Comparison of ENCODE assay signal across 8 cellular contexts in genomic region chr17:28842282-28843012, GRCh38. TPM values are rescaled to one million over a fixed set of nuclear protein-coding genes. Genes with fewer than 3 reads are reported as not detected.
DNase-seq lines count a peak whose midpoint lies in the region; ATAC-seq and TF ChIP-seq lines count a peak whose summit lies in the region.

TSS of gene FAM222B (minus strand) at chr17:28842790. CDS start at chr17:28766667, 76,123 bp downstream.

- H3K79me2 ChIP-seq in OCI-LY7 (ENCODE audit: insufficient read depth, low read depth, low read length) = peaks cover 44% of the 10 kb centered on the region

- peaks cover 16% of the 10 kb centered on the region for H3K4me1 ChIP-seq in CD8-positive, alpha-beta T cell (ENCODE audit: insufficient read depth, low read length)
- H3K4me1 ChIP-seq in HUES64 (ENCODE audit: insufficient read depth, low read length) (no peaks in the 10 kb centered on the region), OCI-LY7 (ENCODE audit: insufficient read depth, low read length, poor library complexity, severe bottlenecking) (peaks cover 13% of the 10 kb centered on the region)

- peak within 1 kb of the TSS; percentile 79 for H3K4me2 ChIP-seq in OCI-LY7 (ENCODE audit: low read length)

- H3K27me3 Mint-ChIP-seq in CD8-positive, alpha-beta T cell (ENCODE audit: low read depth) = no peaks in the 10 kb centered on the region

- POLR2A ChIA-PET in CD8-positive, alpha-beta T cell (lab: Charles Lee) = interaction anchor here (0.6 to 2.1 kb wide), 7 partner anchors 17 to 115 kb away, joined by 3 to 11 read pairs (median 4); partner anchors contain the start of genes FLOT2 and PHF12
- POLR2A ChIA-PET in OCI-LY7 (lab: Charles Lee) = interaction anchor here (0.5 to 2.1 kb wide), 15 partner anchors 10 to 243 kb away, joined by 3 to 8 read pairs (median 4); no protein-coding TSS in a partner anchor

- peak within 1 kb of the TSS; percentile 97 for H3K4me3 Mint-ChIP-seq in CD8-positive, alpha-beta T cell

- peaks cover 14% of the 10 kb centered on the region for H3K36me3 Mint-ChIP-seq in CD8-positive, alpha-beta T cell

- ATAC-seq in CD8-positive, alpha-beta T cell = peak; percentile 98
- ATAC-seq in GM21367 (IDR thresholded peaks at IDR 0.05; ENCODE audit: unreplicated experiment) = peak; percentile 59

- H3K9ac ChIP-seq in HUES64 (ENCODE audit: low read depth, low read length) = peak within 1 kb of the TSS; percentile 83

- DNase-seq in CD8-positive, alpha-beta T cell = peak; percentile 68 to 88 (median 83)
- DNase-seq in OCI-LY7 (ENCODE audit: low spot score) (peak; percentile 93), activated T-cell treated with anti-CD3 and anti-CD28 coated beads for 1 hour (ENCODE audit: low read depth) (peak; percentile 76), epithelial cell of esophagus (ENCODE audit: low read depth) (peak; percentile 78), middle frontal gyrus (ENCODE audit: extremely low spot score, low spot score) (peak; percentile 81)
- peak; percentile 62 to 77 for DNase-seq in stimulated activated CD8-positive, alpha-beta memory T cell treated with anti-CD3 and anti-CD28 coated beads, Interleukin-2, amount 100 ng/mL, for 1 hour (ENCODE audit: low read depth in 2 of 2)

- H3K27ac ChIP-seq in CD8-positive, alpha-beta T cell (ENCODE audit: low read depth, low read length) = peak within 1 kb of the TSS; percentile 65
- H3K27ac ChIP-seq in HUES64 (ENCODE audit: low read depth, low read length) = peak within 1 kb of the TSS; percentile 45
- peak within 1 kb of the TSS; percentile 37 for H3K27ac ChIP-seq in OCI-LY7 (ENCODE audit: low read depth, low read length, poor library complexity, severe bottlenecking)

- H3K9me2 ChIP-seq in OCI-LY7 (ENCODE audit: insufficient read depth, low read length) = no peaks in the 10 kb centered on the region

- peaks cover 25% of the 10 kb centered on the region for H3K4me1 Mint-ChIP-seq in CD8-positive, alpha-beta T cell (ENCODE audit: low read depth)

- CTCF ChIA-PET in CD8-positive, alpha-beta T cell (lab: Charles Lee) = interaction anchor here (0.9 to 4.9 kb wide), 12 partner anchors 9 to 116 kb away, joined by 3 to 28 read pairs (median 4); partner anchors contain the start of gene FLOT2
- CTCF ChIA-PET in OCI-LY7 (lab: Charles Lee; ENCODE audit: unreplicated experiment) = interaction anchor here (0.6 to 1.0 kb wide), 3 partner anchors 9 to 54 kb away, joined by 3 read pairs; no protein-coding TSS in a partner anchor

- H2AFZ ChIP-seq in OCI-LY7 (ENCODE audit: low read length) = peak within 1 kb of the TSS; percentile 99

- H4K20me1 ChIP-seq in OCI-LY7 (ENCODE audit: insufficient read depth, low read length) = no peaks in the 10 kb centered on the region

- peak within 1 kb of the TSS; percentile 94 for H3K27ac Mint-ChIP-seq in CD8-positive, alpha-beta T cell

- under 1% methylated on average over 44 of the region's 44 CpGs for WGBS in HUES64

- BruUV-seq in OCI-LY7 (replicated peaks; lab: Mats Ljungman, UMichigan) = no TSS peak

- H3K36me3 ChIP-seq in CD8-positive, alpha-beta T cell (ENCODE audit: insufficient read depth, low read length) = no peaks in the 10 kb centered on the region
- H3K36me3 ChIP-seq in HUES64 (ENCODE audit: insufficient read depth, low read length) (no peaks in the 10 kb centered on the region), OCI-LY7 (ENCODE audit: insufficient read depth, low read length) (no peaks in the 10 kb centered on the region)

- intact Hi-C loops in CD8-positive, alpha-beta T cell (cut with DNase I, micrococcal nuclease) = loop anchor here (1.0 to 2.0 kb wide), 9 partner anchors 12 to 116 kb away; partner anchors contain the start of genes DHRS13 (in 2 of the 2), NEK8 (in 1 of the 2) and TLCD1 (in 1 of the 2)
- intact Hi-C loops in OCI-LY7 (cut with micrococcal nuclease; ENCODE audit: unreplicated experiment) = loop anchor here (2.0 kb wide), 1 partner anchor 54 kb away; the partner anchor contains the start of gene FLOT2

- no peak for TF ChIP-seq CTCF in CD8-positive, alpha-beta T cell (IDR thresholded peaks at IDR 0.05)
- TF ChIP-seq CTCF in OCI-LY7 (conservative IDR thresholded peaks at IDR 0.05; ENCODE audit: low read length) = no peak
- TF ChIP-seq CTCF in epithelial cell of esophagus (IDR thresholded peaks at IDR 0.05; ENCODE audit: insufficient read depth, low read depth, low read length, missing control alignments) = no peak

- H3K27me3 ChIP-seq in CD8-positive, alpha-beta T cell (ENCODE audit: insufficient read depth, low read length) = no peaks in the 10 kb centered on the region
- no peaks in the 10 kb centered on the region for H3K27me3 ChIP-seq in HUES64 (ENCODE audit: insufficient read depth, low read length)

- H3K9me3 ChIP-seq in CD8-positive, alpha-beta T cell (ENCODE audit: low read length) = no peaks in the 10 kb centered on the region
- H3K9me3 ChIP-seq in HUES64 (ENCODE audit: insufficient read depth, low read depth, low read length) (no peaks in the 10 kb centered on the region), OCI-LY7 (ENCODE audit: low read length) (no peaks in the 10 kb centered on the region)

- peak within 1 kb of the TSS; percentile 62 for H3K4me3 ChIP-seq in CD8-positive, alpha-beta T cell (ENCODE audit: low read depth, low read length)
- H3K4me3 ChIP-seq in HUES64 (ENCODE audit: low read length) (peak within 1 kb of the TSS; percentile 91), OCI-LY7 (ENCODE audit: low read depth, low read length, poor library complexity, severe bottlenecking) (peak within 1 kb of the TSS; percentile 83), epithelial cell of esophagus (ENCODE audit: low read length) (peak within 1 kb of the TSS; percentile 86)

- H3K9me3 Mint-ChIP-seq in CD8-positive, alpha-beta T cell = no peaks in the 10 kb centered on the region

RNA-seq across cellular contexts. Expression of gene FAM222B, which starts in this region (rescaled TPM):
- 10 to 100 TPM; 20.2 to 20.6 TPM for total RNA-seq in CD8-positive, alpha-beta T cell
- 45.7 TPM for polyA plus RNA-seq in HUES64 (2013, experiment 1 of 2)
- polyA plus RNA-seq in HUES64 (2013, experiment 2 of 2) = 57.8 TPM
- total RNA-seq in OCI-LY7 (2014; rRNA removed; shearing (Covaris generic)) = 4.0 and 4.6 TPM in 2 replicates
- total RNA-seq in OCI-LY7 (2022) = 15.2 and 19.7 TPM in 2 replicates

Comparison
In these comparisons a context has a peak if more than half of its experiments do, and no peak if none do; other contexts are left out.
1. Peak in every context shown above with its lines: DNase-seq, ATAC-seq, H3K4me3 ChIP-seq and H3K27ac ChIP-seq.